Comparison of ENCODE assay signal across 26 cellular contexts in genomic region chr4:121339307-121339706, GRCh38. TPM values are rescaled to one million over a fixed set of nuclear protein-coding genes. Genes with fewer than 3 reads are reported as not detected.
DNase-seq lines count a peak whose midpoint lies in the region; TF ChIP-seq lines count a peak whose summit lies in the region.
"Had no signal": no experiment of that assay in that cellular context is flagged by ENCODE, and none has a peak within 500 bp of the region (broad histone marks: within the 10 kb centered on the region; RNA-seq: fewer than 3 reads in every experiment).

No MANE protein-coding gene starts in this region.

- DNase-seq in mammary epithelial cell (peak; percentile 20), MCF 10A (ENCODE audit: unreplicated experiment) (no peak), amniotic epithelial cell (ENCODE audit: low read depth) (peak; percentile 21), epithelial cell of esophagus (ENCODE audit: low read depth) (peak; percentile 20), renal cortical epithelial cell (ENCODE audit: low read depth) (peak; percentile 57), amygdala (lab: John Stamatoyannopoulos, UW) (no peak), ureter (ENCODE audit: low spot score) (no peak)
- DNase-seq in activated naive CD8-positive, alpha-beta T cell treated with anti-CD3 and anti-CD28 coated beads for 36 hours: no peak
- DNase-seq: ACHN; Caco-2; CD4-positive, alpha-beta T cell; DMS 273 treated with DMSO at 0.1 percent for 48 hours; DMS79 treated with DMSO at 0.1 percent for 48 hours; GOT3; HCEC 1CT; NCI-H1417; NCI-H1694 treated with DMSO at 0.1 percent for 48 hours; NCI-H2081 treated with DMSO at 0.1 percent for 48 hours; NCI-H2171 treated with DMSO at 0.1 percent for 48 hours; NCI-H524 treated with DMSO at 0.1 percent for 48 hours; NCI-H82; SIG-M5 had no signal

- H3K79me2 ChIP-seq in mammary epithelial cell (ENCODE audit: insufficient read depth, low read length): no peaks in the 10 kb centered on the region

- H3K4me1 Mint-ChIP-seq in MCF 10A (ENCODE audit: insufficient read depth, unreplicated experiment): peaks cover 9% of the 10 kb centered on the region
- H3K4me1 Mint-ChIP-seq in activated naive CD8-positive, alpha-beta T cell treated with anti-CD3 and anti-CD28 coated beads for 36 hours: no peaks in the 10 kb centered on the region

- POLR2A ChIA-PET in MCF 10A (lab: Yijun Ruan, JAX): interaction anchor here (0.5 to 2.0 kb wide), 2 partner anchors 42 to 932 kb away, joined by 4 to 5 read pairs; partner anchors contain the start of gene QRFPR

- H3K4me1 ChIP-seq in mammary epithelial cell (ENCODE audit: insufficient read depth, low read length): no peaks in the 10 kb centered on the region
- H3K4me1 ChIP-seq: BLaER1, Caco-2 had no signal

- BruUV-seq in mammary epithelial cell (replicated peaks; lab: Mats Ljungman, UMichigan) (no TSS peak), MCF 10A (replicated peaks; lab: Mats Ljungman, UMichigan) (no TSS peak)

- in situ Hi-C loops in mammary epithelial cell (cut with MboI; ENCODE audit: low sequenced_read_pairs in 2 of 2): no loop called here

- no peak overlapping the region for H3K4me2 ChIP-seq in mammary epithelial cell (ENCODE audit: insufficient read depth, low read depth, low read length)
- H3K4me2 ChIP-seq: BLaER1 had no signal

- H3K9me3 ChIP-seq in mammary epithelial cell (replicated peaks; ENCODE audit: insufficient read depth, low read length): no peaks in the 10 kb centered on the region
- H3K9me3 ChIP-seq: BLaER1, Caco-2 had no signal

- no peak overlapping the region for H3K27ac Mint-ChIP-seq in MCF 10A (ENCODE audit: low read depth, unreplicated experiment)
- no peak overlapping the region for H3K27ac Mint-ChIP-seq in activated naive CD8-positive, alpha-beta T cell treated with anti-CD3 and anti-CD28 coated beads for 36 hours
- H3K27ac Mint-ChIP-seq: CD4-positive, alpha-beta T cell had no signal

- H3K27me3 ChIP-seq in mammary epithelial cell (ENCODE audit: insufficient read depth, low read length): no peaks in the 10 kb centered on the region
- H3K27me3 ChIP-seq: BLaER1 had no signal

- 42% methylated on average over 2 of the region's 2 CpGs for WGBS in mammary epithelial cell (ENCODE audit: low coverage, missing lambda C conversion rate)

- H3K27ac ChIP-seq in mammary epithelial cell (ENCODE audit: insufficient read depth, low read depth, low read length): no peak overlapping the region
- H3K27ac ChIP-seq: 22Rv1, BLaER1 had no signal

- peaks cover 6% of the 10 kb centered on the region for H3K9me3 Mint-ChIP-seq in MCF 10A (ENCODE audit: unreplicated experiment)
- no peaks in the 10 kb centered on the region for H3K9me3 Mint-ChIP-seq in activated naive CD8-positive, alpha-beta T cell treated with anti-CD3 and anti-CD28 coated beads for 36 hours
- H3K9me3 Mint-ChIP-seq: CD4-positive, alpha-beta T cell had no signal

- CTCF ChIA-PET in mammary epithelial cell (lab: Charles Lee; ENCODE audit: low non-redundant PET): no interaction called here
- CTCF ChIA-PET in MCF 10A (lab: Yijun Ruan, JAX): interaction anchor here (0.7 to 3.6 kb wide), 2 partner anchors 31 to 147 kb away, joined by 3 to 9 read pairs; no protein-coding TSS in a partner anchor

- no peak for TF ChIP-seq CTCF in mammary epithelial cell (conservative IDR thresholded peaks at IDR 0.05 in 1 of 2, IDR thresholded peaks at IDR 0.05 in 1 of 2; ENCODE audit: extremely low read depth in 1 of 2, insufficient read depth in 1 of 2, low read depth in 1 of 2, low read length in 2 of 2)
- no peak for TF ChIP-seq CTCF in MCF 10A (IDR thresholded peaks at IDR 0.05; ENCODE audit: unreplicated experiment)
- no peak for TF ChIP-seq CTCF in epithelial cell of esophagus (IDR thresholded peaks at IDR 0.05; ENCODE audit: insufficient read depth, low read depth, low read length, missing control alignments)

- peaks cover 10% of the 10 kb centered on the region for H3K36me3 Mint-ChIP-seq in MCF 10A (ENCODE audit: insufficient read depth, unreplicated experiment)
- H3K36me3 Mint-ChIP-seq in activated naive CD8-positive, alpha-beta T cell treated with anti-CD3 and anti-CD28 coated beads for 36 hours: no peaks in the 10 kb centered on the region

- no peaks in the 10 kb centered on the region for H3K27me3 Mint-ChIP-seq in MCF 10A (ENCODE audit: insufficient read depth, unreplicated experiment)
- no peaks in the 10 kb centered on the region for H3K27me3 Mint-ChIP-seq in activated naive CD8-positive, alpha-beta T cell treated with anti-CD3 and anti-CD28 coated beads for 36 hours

- H2AFZ ChIP-seq in mammary epithelial cell (ENCODE audit: low read depth, low read length): no peak overlapping the region

- H4K20me1 ChIP-seq in mammary epithelial cell (ENCODE audit: insufficient read depth, low read length): no peaks in the 10 kb centered on the region
- H4K20me1 ChIP-seq: BLaER1 had no signal

- dilution Hi-C loops in mammary epithelial cell (cut with HindIII; ENCODE audit: low sequenced_read_pairs): no loop called here

- H3K4me3 Mint-ChIP-seq in MCF 10A (ENCODE audit: unreplicated experiment): no peak overlapping the region
- no peak overlapping the region for H3K4me3 Mint-ChIP-seq in activated naive CD8-positive, alpha-beta T cell treated with anti-CD3 and anti-CD28 coated beads for 36 hours
- H3K4me3 Mint-ChIP-seq: CD4-positive, alpha-beta T cell had no signal

- no peak overlapping the region for H3K4me3 ChIP-seq in mammary epithelial cell (replicated peaks in 1 of 3; ENCODE audit: insufficient read depth in 1 of 3, low read depth in 2 of 3, low read length in 3 of 3)
- H3K4me3 ChIP-seq in epithelial cell of esophagus (ENCODE audit: low read length): no peak overlapping the region
- H3K4me3 ChIP-seq: BLaER1, GM12878 had no signal

- intact Hi-C loops in mammary epithelial cell (cut with micrococcal nuclease): no loop called here
- intact Hi-C loops in MCF 10A (cut with micrococcal nuclease): no loop called here

- no peak overlapping the region for H3K9ac ChIP-seq in mammary epithelial cell (ENCODE audit: insufficient read depth, low read length)
- H3K9ac ChIP-seq: BLaER1 had no signal

- H3K36me3 ChIP-seq in mammary epithelial cell (ENCODE audit: insufficient read depth, low read length): no peaks in the 10 kb centered on the region
- H3K36me3 ChIP-seq: BLaER1 had no signal

RNA-seq across cellular contexts. Expression of gene QRFPR, which starts 41.5 kb away (rescaled TPM):
- total RNA-seq in mammary epithelial cell (1 to 10 TPM; 4.3 to 7.8 TPM), MCF 10A (2022) (6.5 and 8.4 TPM in 2 replicates), renal cortical epithelial cell (0.15 and 1.0 TPM in 2 replicates), ureter (0.21 TPM)
- polyA plus RNA-seq in mammary epithelial cell: 11.9 TPM
- 10.3 TPM for polyA minus RNA-seq in mammary epithelial cell
- total RNA-seq in activated naive CD8-positive, alpha-beta T cell treated with anti-CD3 and anti-CD28 coated beads for 36 hours: not detected
- total RNA-seq: Caco-2; CD4-positive, alpha-beta T cell; GM12878; HT1080 had no signal
- polyA plus RNA-seq: GM12878 had no signal

Comparison
In these comparisons a context has a peak if more than half of its experiments do, and no peak if none do; other contexts are left out.
1. DNase-seq: peak in mammary epithelial cell (single experiment), amniotic epithelial cell (single experiment), epithelial cell of esophagus (single experiment) and renal cortical epithelial cell (single experiment); none in MCF 10A (single experiment), amygdala (0 of 56), ureter (single experiment) and activated naive CD8-positive, alpha-beta T cell treated with anti-CD3 and anti-CD28 coated beads for 36 hours (single experiment).